2 cellular contexts compared by ENCODE assay signal in genomic region chr6:79404261-79404660, GRCh38.
TF ChIP-seq lines count a peak whose summit lies in the region.

No MANE protein-coding gene starts in this region.

TF ChIP-seq in HCT116, 20 proteins besides CTCF, POLR2A, EP300 and RAD21:
- TF ChIP-seq SRF (IDR thresholded peaks at IDR 0.05; ENCODE audit: low read depth) = no peak
- no peak for TF ChIP-seq EZH2 (IDR thresholded peaks at IDR 0.05)
- TF ChIP-seq EZH2phosphoT487 (IDR thresholded peaks at IDR 0.05; ENCODE audit: borderline replicate concordance) = no peak

TF ChIP-seq in H1, 55 proteins besides CTCF, POLR2A, EP300 and RAD21:
- no peak for TF ChIP-seq MAFK (IDR thresholded peaks at IDR 0.05; ENCODE audit: low read depth, low read length)
- TF ChIP-seq TCF12 (IDR thresholded peaks at IDR 0.05; ENCODE audit: low read depth, low read length) = no peak
- TF ChIP-seq PHF8 (conservative IDR thresholded peaks at IDR 0.05; ENCODE audit: low read depth, low read length) = no peak
- TF ChIP-seq YY1 (IDR thresholded peaks at IDR 0.05; ENCODE audit: low read depth, low read length) = no peak
- no peak for TF ChIP-seq ATF2 (IDR thresholded peaks at IDR 0.05; ENCODE audit: low read length)
- no peak for TF ChIP-seq SIRT6 (IDR thresholded peaks at IDR 0.05; ENCODE audit: low read length)
- TF ChIP-seq CHD2 (IDR thresholded peaks at IDR 0.05; ENCODE audit: low read length) = no peak
